In genomic region chr13:110245421-110245899, GRCh38 we compare ENCODE assay signal across 13 cellular contexts.
DNase-seq lines count a peak whose midpoint lies in the region; ATAC-seq and TF ChIP-seq lines count a peak whose summit lies in the region.
"Had no signal": no experiment of that assay in that cellular context is flagged by ENCODE, and none has a peak within 500 bp of the region (broad histone marks: within the 10 kb centered on the region; RNA-seq: fewer than 3 reads in every experiment).

No MANE protein-coding gene starts in this region.

- H3K36me3 ChIP-seq in cardiac muscle cell (no peaks in the 10 kb centered on the region), vagina (no peaks in the 10 kb centered on the region)
- H3K36me3 ChIP-seq: ovary had no signal

- peak overlapping the region; percentile 21 for H3K4me3 Mint-ChIP-seq in endothelial cell (ENCODE audit: unreplicated experiment)
- no peak overlapping the region for H3K4me3 Mint-ChIP-seq in osteocyte (ENCODE audit: unreplicated experiment)
- H3K4me3 Mint-ChIP-seq: central memory CD8-positive, alpha-beta T cell; memory B cell had no signal

- H3K27ac ChIP-seq in cardiac muscle cell (peak overlapping the region; percentile 14), vagina (peak overlapping the region; percentile 36)

- H3K27ac Mint-ChIP-seq in endothelial cell (ENCODE audit: unreplicated experiment) (no peak overlapping the region), osteocyte (ENCODE audit: unreplicated experiment) (peak overlapping the region; percentile 99)
- H3K27ac Mint-ChIP-seq: memory B cell had no signal

- H3K4me1 Mint-ChIP-seq in endothelial cell (ENCODE audit: unreplicated experiment) (peaks cover 70% of the 10 kb centered on the region), osteocyte (ENCODE audit: unreplicated experiment) (peaks cover 81% of the 10 kb centered on the region)
- H3K4me1 Mint-ChIP-seq: central memory CD8-positive, alpha-beta T cell; memory B cell had no signal

- H3K36me3 Mint-ChIP-seq in endothelial cell (ENCODE audit: low read depth, unreplicated experiment): peaks cover 41% of the 10 kb centered on the region
- peaks cover 26% of the 10 kb centered on the region for H3K36me3 Mint-ChIP-seq in osteocyte (ENCODE audit: unreplicated experiment)
- H3K36me3 Mint-ChIP-seq: memory B cell had no signal

- H3K4me3 ChIP-seq in cardiac muscle cell (no peak overlapping the region), vagina (no peak overlapping the region)
- H3K4me3 ChIP-seq: ovary had no signal

- TF ChIP-seq CTCF in cardiac muscle cell (IDR thresholded peaks at IDR 0.05; ENCODE audit: low read depth, low read length) (no peak), endothelial cell (IDR thresholded peaks at IDR 0.05; ENCODE audit: unreplicated experiment) (no peak), osteocyte (IDR thresholded peaks at IDR 0.05) (no peak), vagina (IDR thresholded peaks at IDR 0.05) (no peak)

- H3K9me3 ChIP-seq in cardiac muscle cell (ENCODE audit: low read depth): no peaks in the 10 kb centered on the region
- H3K9me3 ChIP-seq in vagina: no peaks in the 10 kb centered on the region
- H3K9me3 ChIP-seq: ovary had no signal

- H3K9me3 Mint-ChIP-seq in endothelial cell (ENCODE audit: unreplicated experiment) (no peaks in the 10 kb centered on the region), osteocyte (ENCODE audit: unreplicated experiment) (no peaks in the 10 kb centered on the region)
- H3K9me3 Mint-ChIP-seq: central memory CD8-positive, alpha-beta T cell; memory B cell had no signal

- TF ChIP-seq POLR2A in vagina (IDR thresholded peaks at IDR 0.05): no peak

- peak in 1 of 2 donors; percentile 69 for DNase-seq in cardiac muscle cell (ENCODE audit: low read depth in 1 of 2, low spot score in 1 of 2)
- no peak for DNase-seq in left ventricle myocardium superior
- DNase-seq in endothelial cell (ENCODE audit: low spot score): no peak
- DNase-seq in osteocyte (ENCODE audit: extremely low spot score, unreplicated experiment): no peak
- peak in 1 of 2 donors; percentile 77 for DNase-seq in vagina (ENCODE audit: extremely low spot score in 2 of 2)
- DNase-seq in NCI-H510A (lab: John Stamatoyannopoulos, UW): no peak
- DNase-seq in glomerular visceral epithelial cell (ENCODE audit: extremely low spot score): no peak
- no peak for DNase-seq in activated naive CD4-positive, alpha-beta T cell treated with Interleukin-2 at 50 U/mL for 16 hours
- DNase-seq: activated gamma-delta T cell treated with Interleukin-2 at 50 U/mL for 16 hours, NCI-H1105, ovary had no signal

- peaks cover 34% of the 10 kb centered on the region for H3K4me1 ChIP-seq in cardiac muscle cell (ENCODE audit: low read depth)
- peaks cover 57% of the 10 kb centered on the region for H3K4me1 ChIP-seq in vagina

- no peak for ATAC-seq in left ventricle myocardium superior

- H3K27me3 Mint-ChIP-seq in endothelial cell (ENCODE audit: unreplicated experiment) (peaks cover 4% of the 10 kb centered on the region), osteocyte (ENCODE audit: unreplicated experiment) (no peaks in the 10 kb centered on the region)

- H3K27me3 ChIP-seq in cardiac muscle cell: no peaks in the 10 kb centered on the region
- H3K27me3 ChIP-seq in vagina: no peaks in the 10 kb centered on the region
- H3K27me3 ChIP-seq: ovary had no signal

- intact Hi-C loops in left ventricle myocardium superior (cut with micrococcal nuclease): no loop called here
- intact Hi-C loops in vagina (cut with DNase I): loop anchor here (5.0 kb wide), 1 partner anchor 62 kb away; the partner anchor contains the start of genes COL4A1 and COL4A2
